Comparison of ENCODE assay signal across 8 cellular contexts in the genomic region with DNA sequence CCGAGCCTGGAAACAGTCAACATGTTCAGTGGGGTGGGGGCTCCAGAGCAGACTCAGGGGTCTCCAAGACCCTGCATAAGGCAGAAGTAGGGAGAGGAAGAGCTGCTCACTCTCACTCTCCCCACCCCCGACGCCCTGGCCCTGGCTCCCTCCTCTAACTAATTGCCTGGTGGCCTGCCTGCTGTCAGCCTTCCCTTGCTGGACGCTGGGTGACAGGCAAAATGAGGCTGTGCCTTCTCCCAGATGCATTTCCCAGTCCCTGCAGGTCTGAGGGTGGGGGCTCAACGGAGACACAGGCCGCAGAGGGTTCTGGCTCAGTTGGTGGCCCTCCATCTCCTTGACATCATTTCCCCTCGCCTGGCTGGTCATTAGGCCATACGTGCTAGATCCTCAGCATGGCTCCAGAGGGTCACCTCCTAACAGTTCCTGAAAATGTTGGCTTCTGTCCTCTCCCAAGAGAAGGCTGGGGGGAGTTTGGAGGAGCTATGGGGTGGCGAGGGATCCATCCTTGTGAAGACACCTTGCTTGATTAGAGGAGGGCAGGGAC. TPM values are rescaled to one million over a fixed set of nuclear protein-coding genes. Genes with fewer than 3 reads are reported as not detected.
DNase-seq lines count a peak whose midpoint lies in the region; ATAC-seq, FAIRE-seq and TF ChIP-seq lines count a peak whose summit lies in the region.

No MANE protein-coding gene starts in this region.

- H3K79me1 ChIP-seq in IMR-90 (ENCODE audit: low read depth in 1 of 2, low read length in 2 of 2): peaks cover 0 to 14% of the 10 kb centered on the region in 2 experiments; a peak in 1 of 4 replicates

- no peak overlapping the region for H2BK5ac ChIP-seq in IMR-90 (ENCODE audit: low read depth, low read length, poor library complexity, severe bottlenecking)

- DNase-seq in CD1c-positive myeloid dendritic cell (ENCODE audit: extremely low spot score) (peak; percentile 59), IMR-90 (no peak), colonic mucosa (peak; percentile 41), AML-193 (lab: John Stamatoyannopoulos, UW) (no peak), cerebellar nuclear complex (lab: John Stamatoyannopoulos, UW) (no peak), kidney (no peak), HCEC 1CT (no peak)
- DNase-seq in naive thymus-derived CD8-positive, alpha-beta T cell: no peak

- H2AK9ac ChIP-seq in IMR-90 (replicated peaks; ENCODE audit: low read depth, low read length, poor library complexity): no peak overlapping the region

- POLR2A ChIA-PET in IMR-90 (lab: Charles Lee; ENCODE audit: unreplicated experiment): no interaction called here
- POLR2A ChIA-PET in naive thymus-derived CD8-positive, alpha-beta T cell (lab: Charles Lee): interaction anchor here (2.3 to 36.4 kb wide), 5 partner anchors 26 to 162 kb away, joined by 7 to 1514 read pairs (median 115); a partner anchor contains a TSS

- FAIRE-seq in kidney (lab: Jason Lieb, UNC): no peak

- H4K8ac ChIP-seq in IMR-90 (ENCODE audit: low read depth in 2 of 2, low read length in 2 of 2): no peak overlapping the region

- H4K20me1 ChIP-seq in IMR-90 (ENCODE audit: insufficient read depth, low read length): no peaks in the 10 kb centered on the region

- peak overlapping the region; percentile 33; the same call in 1 of the 2 replicates for H2AK5ac ChIP-seq in IMR-90 (ENCODE audit: low read depth, low read length)

- H2BK120ac ChIP-seq in IMR-90 (ENCODE audit: low read depth, low read length): no peak overlapping the region

- H3K9me3 Mint-ChIP-seq in naive thymus-derived CD8-positive, alpha-beta T cell: no peaks in the 10 kb centered on the region

- CTCF ChIA-PET in IMR-90 (lab: Yijun Ruan, JAX): interaction anchor here (0.6 kb wide), 1 partner anchor 40 kb away, joined by 4 read pairs; no protein-coding TSS in a partner anchor

- H3K27me3 Mint-ChIP-seq in naive thymus-derived CD8-positive, alpha-beta T cell: no peaks in the 10 kb centered on the region

- peak overlapping the region; percentile 95 to 100 (median 98) for H3K4me3 Mint-ChIP-seq in naive thymus-derived CD8-positive, alpha-beta T cell

- peaks cover 0 to 20% (median 4%) of the 10 kb centered on the region in 3 donors for H3K36me3 Mint-ChIP-seq in naive thymus-derived CD8-positive, alpha-beta T cell

- in situ Hi-C loops in IMR-90 (cut with MboI; ENCODE audit: low sequenced_read_pairs): loop anchor here (25.0 kb wide), 1 partner anchor 364 kb away; no protein-coding TSS in a partner anchor

- H3K4me1 Mint-ChIP-seq in naive thymus-derived CD8-positive, alpha-beta T cell: peaks cover 42 to 76% (median 58%) of the 10 kb centered on the region in 4 donors

- no peak overlapping the region for H3K27ac ChIP-seq in IMR-90 (ENCODE audit: insufficient read depth, low read length)
- H3K27ac ChIP-seq in colonic mucosa: peak overlapping the region; percentile 84
- no peak overlapping the region for H3K27ac ChIP-seq in kidney (ENCODE audit: low read depth in 2 of 2, low read length in 2 of 2)

- H3K9me3 ChIP-seq in IMR-90 (ENCODE audit: control insufficient read depth, insufficient read depth, low read length) (no peaks in the 10 kb centered on the region), colonic mucosa (no peaks in the 10 kb centered on the region), kidney (ENCODE audit: control insufficient read depth in 1 of 2, low read length in 2 of 2) (no peaks in the 10 kb centered on the region)

- H3K9ac ChIP-seq in IMR-90 (ENCODE audit: low read depth, low read length) (no peak overlapping the region), colonic mucosa (ENCODE audit: low read depth in 2 of 2, low read length in 2 of 2) (peak overlapping the region; percentile 76), kidney (ENCODE audit: low read length in 2 of 2) (no peak overlapping the region)

- H3K36me3 ChIP-seq in IMR-90 (ENCODE audit: control insufficient read depth, insufficient read depth, low read length): no peaks in the 10 kb centered on the region
- H3K36me3 ChIP-seq in colonic mucosa: no peaks in the 10 kb centered on the region
- H3K36me3 ChIP-seq in kidney (ENCODE audit: control insufficient read depth in 1 of 2, insufficient read depth in 2 of 2, low read length in 2 of 2): no peaks in the 10 kb centered on the region

- no peak for TF ChIP-seq RAD21 in IMR-90 (IDR thresholded peaks at IDR 0.05; ENCODE audit: low read length)

- no peak overlapping the region; the same call in 1 of the 2 replicates for H3K18ac ChIP-seq in IMR-90 (ENCODE audit: low read depth, low read length)

- H4K5ac ChIP-seq in IMR-90 (ENCODE audit: low read depth, low read length): no peak overlapping the region

- peaks cover 15% of the 10 kb centered on the region for H3K27me3 ChIP-seq in IMR-90 (ENCODE audit: control insufficient read depth, insufficient read depth, low read length)
- peaks cover 18% of the 10 kb centered on the region for H3K27me3 ChIP-seq in colonic mucosa

- H2BK20ac ChIP-seq in IMR-90 (ENCODE audit: low read depth, low read length): no peak overlapping the region

- H4K91ac ChIP-seq in IMR-90 (ENCODE audit: insufficient read depth, low read depth, low read length): no peak overlapping the region

- H2AFZ ChIP-seq in IMR-90 (replicated peaks; ENCODE audit: low read length, poor library complexity): no peak overlapping the region

- no peak overlapping the region for H2BK15ac ChIP-seq in IMR-90 (ENCODE audit: low read depth, low read length)

- H3K27ac Mint-ChIP-seq in naive thymus-derived CD8-positive, alpha-beta T cell: peak overlapping the region; percentile 98 to 100 (median 100)

- H3K4me1 ChIP-seq in IMR-90 (ENCODE audit: control insufficient read depth, insufficient read depth, low read length) (peaks cover 16% of the 10 kb centered on the region), colonic mucosa (peaks cover 3% of the 10 kb centered on the region), kidney (ENCODE audit: control insufficient read depth in 1 of 2, insufficient read depth in 1 of 2, low read depth in 1 of 2, low read length in 2 of 2) (no peaks in the 10 kb centered on the region)

- intact Hi-C loops in IMR-90 (cut with micrococcal nuclease): loop anchor here (1.0 kb wide), 1 partner anchor 48 kb away; no protein-coding TSS in a partner anchor
- intact Hi-C loops in colonic mucosa (cut with DNase I): no loop called here
- intact Hi-C loops in kidney (cut with DNase I): loop anchor here (10.0 kb wide), 1 partner anchor 162 kb away; no protein-coding TSS in a partner anchor

- no TSS peak for BruUV-seq in IMR-90 (replicated peaks; lab: Mats Ljungman, UMichigan)

- TF ChIP-seq CTCF in IMR-90 (conservative IDR thresholded peaks at IDR 0.05; ENCODE audit: low read depth, low read length) (no peak), colonic mucosa (IDR thresholded peaks at IDR 0.05) (no peak), kidney (IDR thresholded peaks at IDR 0.05; ENCODE audit: borderline replicate concordance, extremely low read depth, insufficient read depth) (no peak)

- no peak overlapping the region for H3K4me3 ChIP-seq in IMR-90 (ENCODE audit: insufficient read depth, low read depth, low read length)
- H3K4me3 ChIP-seq in colonic mucosa: peak overlapping the region; percentile 42
- no peak overlapping the region for H3K4me3 ChIP-seq in kidney (ENCODE audit: low read length in 2 of 2)

- TF ChIP-seq POLR2A in IMR-90 (IDR thresholded peaks at IDR 0.05; ENCODE audit: low read depth, low read length): no peak

- WGBS in IMR-90 (ENCODE audit: extremely low coverage in 2 of 2, insufficient read length in 1 of 2), 2 experiments: 53% methylated on average over 3 of the region's 9 CpGs; no CpG with 5 or more reads in 1 of the 2 experiments

- no peaks in the 10 kb centered on the region for H3K9me1 ChIP-seq in IMR-90 (ENCODE audit: insufficient read depth, low read length)

- dilution Hi-C loops in IMR-90 (cut with HindIII; ENCODE audit: low sequenced_read_pairs, unreplicated experiment): no loop called here

- no peak for ATAC-seq in IMR-90 (ENCODE audit: low read depth)
- ATAC-seq in naive thymus-derived CD8-positive, alpha-beta T cell: no peak

- no peak overlapping the region for H3K23ac ChIP-seq in IMR-90 (ENCODE audit: low read depth, low read length)

- peak overlapping the region; percentile 75; the same call in 1 of the 2 replicates for H3K4me2 ChIP-seq in IMR-90 (ENCODE audit: low read depth, low read length)

- H3K4ac ChIP-seq in IMR-90 (ENCODE audit: low read depth, low read length): 0 out of 2 replicates have a peak overlapping the region, but pooled peaks have one; percentile 24

- no peak overlapping the region for H3K56ac ChIP-seq in IMR-90 (ENCODE audit: extremely low read depth, insufficient read depth, low read length)

- H3K14ac ChIP-seq in IMR-90 (replicated peaks; ENCODE audit: low read depth, low read length): no peak overlapping the region

TF ChIP-seq in IMR-90, 13 proteins besides CTCF, POLR2A, EP300 and RAD21:
- TF ChIP-seq RCOR1 (IDR thresholded peaks at IDR 0.05; ENCODE audit: insufficient replicate concordance, low read length) (no peak), SMC3 (IDR thresholded peaks at IDR 0.05; ENCODE audit: low read depth, low read length) (no peak)

RNA-seq across cellular contexts. Expression of a gene that starts 1.4 kb away (rescaled TPM):
- total RNA-seq in IMR-90 (2012; rRNA removed) (0.36 and 0.56 TPM in 2 replicates), colonic mucosa (1 to 10 TPM; 6.8 to 8.4 TPM), kidney (32.9 TPM)
- polyA plus RNA-seq in IMR-90 (2012; rRNA removed) (1.4 and 2.3 TPM in 2 replicates), kidney (ENCODE audit: insufficient read depth, low read depth, low replicate concordance) (2.3 TPM)
- 4.2 and 5.3 TPM in 2 replicates for polyA plus RNA-seq in IMR-90 (2012; cell fraction: cytosol; rRNA removed)
- 10.8 and 12.1 TPM in 2 replicates for polyA plus RNA-seq in IMR-90 (2012; cell fraction: nucleus; rRNA removed; ENCODE audit: low replicate concordance)
- 100 to 1,000 TPM; 383 to 394 TPM for total RNA-seq in naive thymus-derived CD8-positive, alpha-beta T cell
- 10 to 100 TPM; 18.0 to 35.5 (median 21.5) TPM for polyA plus RNA-seq in naive thymus-derived CD8-positive, alpha-beta T cell

RNA-seq across cellular contexts. Expression of a gene that starts 38.8 kb away (rescaled TPM):
- total RNA-seq in IMR-90 (2012; rRNA removed): under 0.01 and 0.18 TPM in 2 replicates
- polyA plus RNA-seq in IMR-90 (2012; rRNA removed): not detected in 2 replicates
- polyA plus RNA-seq in IMR-90 (2012; cell fraction: cytosol; rRNA removed): not detected in 2 replicates
- 0.09 TPM in 1 of 2 replicates, not detected in the other for polyA plus RNA-seq in IMR-90 (2012; cell fraction: nucleus; rRNA removed; ENCODE audit: low replicate concordance)
- total RNA-seq in colonic mucosa: not detected
- under 1 TPM; 0.47 to 0.75 TPM for total RNA-seq in naive thymus-derived CD8-positive, alpha-beta T cell
- polyA plus RNA-seq in naive thymus-derived CD8-positive, alpha-beta T cell: under 1 TPM; 0.30 to 0.81 (median 0.44) TPM
- not detected for total RNA-seq in kidney
- not detected for polyA plus RNA-seq in kidney (ENCODE audit: insufficient read depth, low read depth, low replicate concordance)

Comparison
In these comparisons a context has a peak if more than half of its experiments do, and no peak if none do; other contexts are left out.
1. DNase-seq: peak in CD1c-positive myeloid dendritic cell (single experiment) and colonic mucosa (single experiment); none in IMR-90 (single experiment), naive thymus-derived CD8-positive, alpha-beta T cell (0 of 10), AML-193 (0 of 2), cerebellar nuclear complex (0 of 2), kidney (single experiment) and HCEC 1CT (single experiment).
2. H3K9ac ChIP-seq: peak in colonic mucosa (2 of 2); none in IMR-90 (single experiment) and kidney (0 of 2).
3. RNA of a gene that starts 1.4 kb away (total RNA-seq): 383 to 394 TPM in naive thymus-derived CD8-positive, alpha-beta T cell; 32.9 TPM in kidney (single experiment), 6.8 to 8.4 TPM in colonic mucosa and 0.36 to 0.56 TPM in IMR-90; every median in the first group is over 10 times any median in the second.